Comparison of ENCODE assay signal across 8 cellular contexts in the genomic region with DNA sequence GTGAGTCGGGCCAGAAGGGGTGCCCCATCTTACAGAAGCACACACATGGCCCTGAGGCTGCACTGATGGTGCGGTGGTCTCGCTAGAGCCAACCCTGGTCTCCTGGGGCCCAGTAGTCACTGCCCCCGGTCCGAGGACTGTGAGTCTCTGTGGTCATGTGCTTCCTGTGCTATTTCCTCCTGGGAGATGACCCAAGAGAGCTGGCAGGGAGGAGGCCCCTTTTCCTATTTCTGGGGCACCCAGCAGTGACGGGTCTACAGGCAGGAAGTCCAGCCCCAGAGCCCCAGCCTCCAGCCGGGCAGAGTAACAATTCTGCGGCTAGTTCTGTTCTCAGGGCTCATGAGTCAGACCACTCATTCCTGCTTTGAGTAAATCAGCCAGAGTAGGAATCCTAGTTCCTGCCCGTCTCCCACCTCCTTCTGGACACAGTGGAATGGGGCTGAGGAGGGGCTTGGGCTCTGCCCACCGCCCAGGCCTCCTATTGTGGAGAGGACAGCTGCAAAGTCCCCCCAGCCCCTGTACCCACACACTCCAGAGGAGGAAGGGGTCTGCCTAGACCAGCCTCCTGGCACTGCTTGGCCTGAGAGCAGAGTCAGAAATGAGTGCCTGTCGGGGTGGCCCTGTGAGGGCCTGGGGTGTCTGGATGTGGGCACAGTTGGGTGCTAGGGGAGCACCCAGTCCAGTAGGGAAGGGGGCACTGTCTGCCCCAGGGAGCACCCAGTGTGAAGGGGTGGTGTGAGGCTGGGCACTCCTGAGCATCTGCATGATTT.
A peak's percentile ranks its signal among the peaks of the same experiment; 100 is the strongest.
DNase-seq lines count a peak whose midpoint lies in the region; ATAC-seq and TF ChIP-seq lines count a peak whose summit lies in the region.

No MANE protein-coding gene starts in this region.

- 64% methylated on average over 10 of the region's 11 CpGs for WGBS in prostate gland

- H3K4me3 ChIP-seq in BLaER1 treated with 17β-estradiol and CSF1 and Interleukin-3, amounts not matched to agents 10 nM and 100 nM = peak overlapping the region; percentile 3 to 62 (median 42); a peak in 16 of 20 replicates
- H3K4me3 ChIP-seq in prostate gland = no peak overlapping the region
- no peak overlapping the region for H3K4me3 ChIP-seq in CD4-positive, alpha-beta memory T cell (ENCODE audit: low read length in 2 of 2)

- intact Hi-C loops in prostate gland (cut with DNase I) = no loop called here
- intact Hi-C loops in CD4-positive, alpha-beta memory T cell (cut with micrococcal nuclease) = no loop called here

- H3K36me3 ChIP-seq in BLaER1 treated with 17β-estradiol and CSF1 and Interleukin-3, amounts not matched to agents 10 nM and 100 nM = peaks cover 22 to 55% (median 38%) of the 10 kb centered on the region in 11 experiments; a peak in 21 of 22 replicates
- H3K36me3 ChIP-seq in prostate gland = no peaks in the 10 kb centered on the region
- H3K36me3 ChIP-seq in CD4-positive, alpha-beta memory T cell (ENCODE audit: insufficient read depth, low read length) = no peaks in the 10 kb centered on the region

- peak overlapping the region; percentile 64 to 80 (median 75); a peak in 21 of 22 replicates for H3K9ac ChIP-seq in BLaER1 treated with 17β-estradiol and CSF1 and Interleukin-3, amounts not matched to agents 10 nM and 100 nM

- CTCF ChIA-PET in activated CD4-positive, alpha-beta memory T cell treated with anti-CD3 and anti-CD28 coated beads, Interleukin-2, amount 10 ng/mL, durations not matched to agents 7 days and 5 days (lab: Charles Lee) = interaction anchor here (0.7 to 1.0 kb wide), 2 partner anchors 9 to 20 kb away, joined by 3 to 4 read pairs; no protein-coding TSS in a partner anchor
- CTCF ChIA-PET in CD4-positive, alpha-beta memory T cell (lab: Charles Lee; ENCODE audit: partially characterized antibody) = no interaction called here

- no peaks in the 10 kb centered on the region for H3K27me3 Mint-ChIP-seq in activated CD4-positive, alpha-beta memory T cell treated with anti-CD3 and anti-CD28 coated beads, Interleukin-2, amount 10 ng/mL, durations not matched to agents 7 days and 5 days
- no peaks in the 10 kb centered on the region for H3K27me3 Mint-ChIP-seq in CD4-positive, alpha-beta memory T cell

- peak; percentile 53 for DNase-seq in activated CD4-positive, alpha-beta memory T cell treated with anti-CD3 and anti-CD28 coated beads, Interleukin-2, amount 10 ng/mL, durations not matched to agents 7 days and 5 days
- DNase-seq in globus pallidus (ENCODE audit: low spot score) = peak; percentile 76
- no peak for DNase-seq in prostate gland (ENCODE audit: low spot score)
- DNase-seq in 8988T = no peak
- no peak for DNase-seq in CD4-positive, alpha-beta memory T cell

- no peaks in the 10 kb centered on the region for H3K27me3 ChIP-seq in BLaER1 treated with 17β-estradiol and CSF1 and Interleukin-3, amounts not matched to agents 10 nM and 100 nM
- H3K27me3 ChIP-seq in prostate gland (replicated peaks; ENCODE audit: insufficient read depth) = no peaks in the 10 kb centered on the region
- H3K27me3 ChIP-seq in CD4-positive, alpha-beta memory T cell (ENCODE audit: insufficient read depth, low read length) = no peaks in the 10 kb centered on the region

- H4K20me1 ChIP-seq in BLaER1 treated with 17β-estradiol and CSF1 and Interleukin-3, amounts not matched to agents 10 nM and 100 nM = peaks cover 90 to 100% (median 100%) of the 10 kb centered on the region in 11 experiments

- no peaks in the 10 kb centered on the region for H3K9me3 ChIP-seq in BLaER1 treated with 17β-estradiol and CSF1 and Interleukin-3, amounts not matched to agents 10 nM and 100 nM (replicated peaks in 1 of 11)
- no peaks in the 10 kb centered on the region for H3K9me3 ChIP-seq in prostate gland
- no peaks in the 10 kb centered on the region for H3K9me3 ChIP-seq in CD4-positive, alpha-beta memory T cell (ENCODE audit: control insufficient read depth in 1 of 2, low read length in 2 of 2)

- peaks cover 41% of the 10 kb centered on the region for H3K4me1 Mint-ChIP-seq in activated CD4-positive, alpha-beta memory T cell treated with anti-CD3 and anti-CD28 coated beads, Interleukin-2, amount 10 ng/mL, durations not matched to agents 7 days and 5 days
- peaks cover 8 to 25% (median 14%) of the 10 kb centered on the region in 4 donors for H3K4me1 Mint-ChIP-seq in CD4-positive, alpha-beta memory T cell

- peaks cover 98 to 100% (median 100%) of the 10 kb centered on the region in 10 experiments for H3K4me1 ChIP-seq in BLaER1 treated with 17β-estradiol and CSF1 and Interleukin-3, amounts not matched to agents 10 nM and 100 nM
- peaks cover 14% of the 10 kb centered on the region for H3K4me1 ChIP-seq in prostate gland (replicated peaks)
- peaks cover 19% of the 10 kb centered on the region for H3K4me1 ChIP-seq in CD4-positive, alpha-beta memory T cell (ENCODE audit: insufficient read depth, low read length)

- H3K36me3 Mint-ChIP-seq in activated CD4-positive, alpha-beta memory T cell treated with anti-CD3 and anti-CD28 coated beads, Interleukin-2, amount 10 ng/mL, durations not matched to agents 7 days and 5 days (ENCODE audit: low read depth) = peaks cover 11% of the 10 kb centered on the region
- H3K36me3 Mint-ChIP-seq in CD4-positive, alpha-beta memory T cell = peaks cover 0 to 10% of the 10 kb centered on the region in 2 donors

- no peak for TF ChIP-seq CTCF in prostate gland (IDR thresholded peaks at IDR 0.05)

- ATAC-seq in GM19395 (IDR thresholded peaks at IDR 0.05; ENCODE audit: unreplicated experiment) (peak; percentile 93), HG03442 (IDR thresholded peaks at IDR 0.05; ENCODE audit: unreplicated experiment) (peak; percentile 78)

- peak overlapping the region; percentile 77 to 99 (median 97) for H3K4me2 ChIP-seq in BLaER1 treated with 17β-estradiol and CSF1 and Interleukin-3, amounts not matched to agents 10 nM and 100 nM

- peak overlapping the region; percentile 73 to 94 (median 84) for H3K27ac ChIP-seq in BLaER1 treated with 17β-estradiol and CSF1 and Interleukin-3, amounts not matched to agents 10 nM and 100 nM
- peak overlapping the region; percentile 32 to 39 for H3K27ac ChIP-seq in prostate gland
- H3K27ac ChIP-seq in CD4-positive, alpha-beta memory T cell (ENCODE audit: low read depth, low read length) = no peak overlapping the region

- H3K27ac Mint-ChIP-seq in activated CD4-positive, alpha-beta memory T cell treated with anti-CD3 and anti-CD28 coated beads, Interleukin-2, amount 10 ng/mL, durations not matched to agents 7 days and 5 days = peak overlapping the region; percentile 65
- peak overlapping the region in 3 of 7 donors; percentile 15 to 88 (median 68) for H3K27ac Mint-ChIP-seq in CD4-positive, alpha-beta memory T cell

- TF ChIP-seq POLR2A in prostate gland (IDR thresholded peaks at IDR 0.05) = no peak

- POLR2A ChIA-PET in activated CD4-positive, alpha-beta memory T cell treated with anti-CD3 and anti-CD28 coated beads, Interleukin-2, amount 10 ng/mL, durations not matched to agents 7 days and 5 days (lab: Charles Lee) = interaction anchor here (0.9 to 1.1 kb wide), 3 partner anchors 18 to 25 kb away, joined by 3 to 5 read pairs (median 4); no protein-coding TSS in a partner anchor
- POLR2A ChIA-PET in CD4-positive, alpha-beta memory T cell (lab: Charles Lee; ENCODE audit: partially characterized antibody) = no interaction called here

- H3K9me3 Mint-ChIP-seq in activated CD4-positive, alpha-beta memory T cell treated with anti-CD3 and anti-CD28 coated beads, Interleukin-2, amount 10 ng/mL, durations not matched to agents 7 days and 5 days = no peaks in the 10 kb centered on the region
- no peaks in the 10 kb centered on the region for H3K9me3 Mint-ChIP-seq in CD4-positive, alpha-beta memory T cell

- no peak overlapping the region for H3K4me3 Mint-ChIP-seq in activated CD4-positive, alpha-beta memory T cell treated with anti-CD3 and anti-CD28 coated beads, Interleukin-2, amount 10 ng/mL, durations not matched to agents 7 days and 5 days
- H3K4me3 Mint-ChIP-seq in CD4-positive, alpha-beta memory T cell = no peak overlapping the region

Comparison
In these comparisons a context has a peak if more than half of its experiments do, and no peak if none do; other contexts are left out.
1. H3K4me3 ChIP-seq: peak in BLaER1 treated with 17β-estradiol and CSF1 and Interleukin-3, amounts not matched to agents 10 nM and 100 nM (10 of 10); none in prostate gland (0 of 2) and CD4-positive, alpha-beta memory T cell (0 of 2).
2. DNase-seq: peak in activated CD4-positive, alpha-beta memory T cell treated with anti-CD3 and anti-CD28 coated beads, Interleukin-2, amount 10 ng/mL, durations not matched to agents 7 days and 5 days (single experiment) and globus pallidus (single experiment); none in prostate gland (single experiment), 8988T (single experiment) and CD4-positive, alpha-beta memory T cell (0 of 5).